21 cellular contexts compared by ENCODE assay signal in the genomic region with DNA sequence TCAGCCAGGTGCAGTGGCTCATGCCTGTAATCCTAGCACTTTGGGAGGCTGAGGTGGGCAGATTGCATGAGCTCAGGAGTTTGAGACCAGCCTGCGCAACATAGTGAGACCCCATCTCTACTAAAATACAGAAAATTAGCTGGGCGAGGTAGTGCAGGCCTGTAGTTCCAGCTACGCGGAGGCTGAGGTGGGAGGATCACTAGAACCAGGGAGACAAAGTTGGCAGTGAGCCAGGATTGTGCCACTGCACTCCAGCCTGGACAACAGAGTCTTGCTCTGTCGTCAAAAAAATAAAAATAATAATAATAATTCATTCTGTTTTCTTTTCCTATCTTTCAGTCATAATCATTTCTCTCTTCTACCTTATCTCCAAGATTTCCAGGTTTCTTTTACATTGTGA. TPM values are rescaled to one million over a fixed set of nuclear protein-coding genes. Genes with fewer than 3 reads are reported as not detected.
A peak's percentile ranks its signal among the peaks of the same experiment; 100 is the strongest.
DNase-seq lines count a peak whose midpoint lies in the region; ATAC-seq, FAIRE-seq and TF ChIP-seq lines count a peak whose summit lies in the region.
"Had no signal": no experiment of that assay in that cellular context is flagged by ENCODE, and none has a peak within 500 bp of the region (broad histone marks: within the 10 kb centered on the region; RNA-seq: fewer than 3 reads in every experiment).

No MANE protein-coding gene starts in this region.

- H3K79me2 ChIP-seq in K562 (ENCODE audit: control insufficient read depth, insufficient read depth, low read length), result no peaks in the 10 kb centered on the region

- intact Hi-C loops in left ventricle myocardium inferior (cut with micrococcal nuclease) (no loop called here), heart right ventricle (cut with DNase I) (loop anchor here in 1 of 10 donors (10.0 kb wide), 1 partner anchor 105 kb away; no protein-coding TSS in a partner anchor), K562 (cut with micrococcal nuclease) (loop anchor here (10.0 kb wide), 1 partner anchor 315 kb away; no protein-coding TSS in a partner anchor)

- TF ChIP-seq CTCF in left ventricle myocardium inferior (IDR thresholded peaks at IDR 0.05; ENCODE audit: borderline replicate concordance), result no peak
- TF ChIP-seq CTCF in heart right ventricle (IDR thresholded peaks at IDR 0.05), result no peak
- no peak for TF ChIP-seq CTCF in K562 (IDR thresholded peaks at IDR 0.05 in 2 of 3, conservative IDR thresholded peaks at IDR 0.05 in 1 of 3; ENCODE audit: insufficient read depth in 2 of 3, low read depth in 1 of 3, low read length in 3 of 3)

- peaks cover 24% of the 10 kb centered on the region for H3K4me1 ChIP-seq in left ventricle myocardium inferior
- H3K4me1 ChIP-seq in heart right ventricle, result peaks cover 0 to 21% (median 4%) of the 10 kb centered on the region in 9 donors
- H3K4me1 ChIP-seq in K562 (replicated peaks in 1 of 2; ENCODE audit: control insufficient read depth in 2 of 2, insufficient read depth in 2 of 2, low read length in 2 of 2), result no peaks in the 10 kb centered on the region

- no TSS peak for BruUV-seq in K562 (replicated peaks; lab: Mats Ljungman, UMichigan)

- in situ Hi-C loops in K562 (cut with MboI), result loop anchor here (25.0 kb wide), 1 partner anchor 912 kb away; no protein-coding TSS in a partner anchor

- FAIRE-seq in K562 (lab: Jason Lieb, UNC), result no peak
- FAIRE-seq: GM12891, GM18507, GM19239, H1 had no signal

- peak overlapping the region; percentile 65 for H3K27ac ChIP-seq in left ventricle myocardium inferior (replicated peaks)
- H3K27ac ChIP-seq in heart right ventricle, result peak overlapping the region in 2 of 10 donors; percentile 50 to 62
- H3K27ac ChIP-seq in K562 (ENCODE audit: extremely low read depth, low read depth, low read length), result no peak overlapping the region
- H3K27ac ChIP-seq: GM23248 had no signal

- H3K36me3 ChIP-seq in left ventricle myocardium inferior, result no peaks in the 10 kb centered on the region
- H3K36me3 ChIP-seq in heart right ventricle, result no peaks in the 10 kb centered on the region
- no peaks in the 10 kb centered on the region for H3K36me3 ChIP-seq in K562 (ENCODE audit: control insufficient read depth, insufficient read depth, low read length)

- no peak overlapping the region for H3K9ac ChIP-seq in K562 (ENCODE audit: insufficient read depth in 1 of 2, low read depth in 2 of 2, low read length in 2 of 2)
- H3K9ac ChIP-seq: GM23248 had no signal

- H2AFZ ChIP-seq in K562 (ENCODE audit: low read depth, low read length), result no peak overlapping the region
- H2AFZ ChIP-seq: GM23248 had no signal

- H3K9me3 ChIP-seq in left ventricle myocardium inferior (replicated peaks) (no peaks in the 10 kb centered on the region), heart right ventricle (no peaks in the 10 kb centered on the region), K562 (replicated peaks; ENCODE audit: control insufficient read depth, insufficient read depth, low read depth, low read length) (no peaks in the 10 kb centered on the region)

- TF ChIP-seq POLR2A in K562 (conservative IDR thresholded peaks at IDR 0.05), result no peak

- ATAC-seq in heart right ventricle (no peak), K562 (no peak), GM18873 (IDR thresholded peaks at IDR 0.05; ENCODE audit: low FRiP score, unreplicated experiment) (no peak), GM18909 (IDR thresholded peaks at IDR 0.05; ENCODE audit: poor library complexity, unreplicated experiment) (no peak)

- CTCF ChIA-PET in K562 (lab: Yijun Ruan, JAX; ENCODE audit: low intra/inter-chr PET ratio), result no interaction called here

- no peaks in the 10 kb centered on the region for H3K9me1 ChIP-seq in K562 (ENCODE audit: control insufficient read depth, insufficient read depth, low read length)

- H4K20me1 ChIP-seq in K562 (replicated peaks; ENCODE audit: control insufficient read depth, insufficient read depth, low read length), result no peaks in the 10 kb centered on the region

- no peaks in the 10 kb centered on the region for H3K27me3 ChIP-seq in left ventricle myocardium inferior (ENCODE audit: low read depth)
- H3K27me3 ChIP-seq in heart right ventricle, result no peaks in the 10 kb centered on the region
- peaks cover 3 to 7% of the 10 kb centered on the region in 2 experiments; a peak in 3 of 5 replicates for H3K27me3 ChIP-seq in K562 (ENCODE audit: control insufficient read depth in 2 of 2, insufficient read depth in 2 of 2, low read length in 2 of 2)

- TF ChIP-seq EP300 in Ishikawa (IDR thresholded peaks at IDR 0.05; ENCODE audit: borderline replicate concordance) (no peak), K562 (IDR thresholded peaks at IDR 0.05; ENCODE audit: low read length) (no peak)

- H3K4me3 ChIP-seq in left ventricle myocardium inferior (no peak overlapping the region), heart right ventricle (no peak overlapping the region), K562 (no peak overlapping the region)
- H3K4me3 ChIP-seq: GM23248 had no signal

- no peak overlapping the region for H3K4me2 ChIP-seq in K562 (ENCODE audit: insufficient read depth, low read length)

- POLR2A ChIA-PET in K562 (lab: Yijun Ruan, JAX), result no interaction called here

- TF ChIP-seq RAD21 in Ishikawa (IDR thresholded peaks at IDR 0.05; ENCODE audit: low read depth) (no peak), K562 (CRISPR knock-in tag; conservative IDR thresholded peaks at IDR 0.05 in 1 of 2, IDR thresholded peaks at IDR 0.05 in 1 of 2) (no peak)

- no peak for DNase-seq in left ventricle myocardium inferior
- DNase-seq in heart right ventricle, result no peak
- DNase-seq in K562 (ENCODE audit: extremely low read depth in 1 of 4, low spot score in 3 of 4), result no peak
- DNase-seq: C1 segment of cervical spinal cord; Calu3; CD4-positive, alpha-beta memory T cell; COR-L47; DMS53; DMS79 treated with DMSO at 0.1 percent for 48 hours; GF-D8; GM23248; H7; HCEC 1CT had no signal

- WGBS in heart right ventricle, 2 donors, result 92 to 93% methylated on average over 5 of the region's 5 CpGs
- WGBS in K562 (ENCODE audit: insufficient coverage, low coverage, missing lambda C conversion rate), result 33% methylated on average over 5 of the region's 5 CpGs

TF ChIP-seq in Ishikawa, 13 proteins besides CTCF, POLR2A, EP300 and RAD21:
- TF ChIP-seq EGR1 (IDR thresholded peaks at IDR 0.05), result no peak
- peak; percentile 56 for TF ChIP-seq NFIC (IDR thresholded peaks at IDR 0.05)

TF ChIP-seq in K562, 482 proteins besides CTCF, POLR2A, EP300 and RAD21:
- TF ChIP-seq PML (IDR thresholded peaks at IDR 0.05; ENCODE audit: low read length) (no peak), NFIC (IDR thresholded peaks at IDR 0.05) (peak; percentile 88), NFIX (CRISPR knock-in tag; IDR thresholded peaks at IDR 0.05; ENCODE audit: low read depth) (peak; percentile 74)
TF ChIP-seq in K562: peak in this region for 2.

RNA-seq across cellular contexts. Expression of gene USP44, which starts 48.6 kb away (rescaled TPM):
- total RNA-seq in left ventricle myocardium inferior, result 0.80 TPM
- under 1 TPM in 9 of 10 donors, not detected in 1; 0.19 to 0.89 (median 0.31) TPM for total RNA-seq in heart right ventricle
- under 1 TPM; 0.06 to 0.73 TPM for polyA plus RNA-seq in heart right ventricle
- total RNA-seq in K562 (2011; cell fraction: chromatin; rRNA removed; ENCODE audit: low replicate concordance), result 4.8 and 8.7 TPM in 2 replicates
- 1.4 and 1.7 TPM in 2 replicates for total RNA-seq in K562 (2011; cell fraction: nucleolus; rRNA removed)
- total RNA-seq in K562 (2011; cell fraction: nucleoplasm; rRNA removed), result 4.2 and 8.9 TPM in 2 replicates
- total RNA-seq in K562 (2014; rRNA removed), result 2.8 and 5.7 TPM in 2 replicates
- 3.4 and 4.0 TPM in 2 replicates for total RNA-seq in K562 (2014; rRNA removed; fragmentation: Illumina TruSeq; extraction: Trizol)
- 2.1 and 3.3 TPM in 2 replicates for total RNA-seq in K562 (2015; rRNA removed; fragmentation: Illumina TruSeq; extraction: Trizol)
- 2.1 and 3.0 TPM in 2 replicates for total RNA-seq in K562 (2021)
- 3.1 and 4.2 TPM in 2 replicates for polyA plus RNA-seq in K562 (2011; rRNA removed)
- polyA plus RNA-seq in K562 (2011; cell fraction: cytosol; rRNA removed), result 0.91 and 1.9 TPM in 2 replicates
- polyA plus RNA-seq in K562 (2011; cell fraction: nucleus; rRNA removed), result 3.0 and 3.1 TPM in 2 replicates
- polyA plus RNA-seq in K562 (2012), result 1.7 and 2.8 TPM in 2 replicates
- 2.8 and 2.9 TPM in 2 replicates for polyA plus RNA-seq in K562 (2014; fragmentation: Illumina TruSeq; extraction: Trizol)
- 1 to 10 TPM; 2.1 to 2.4 TPM for polyA plus RNA-seq in K562 (2014; fragmentation: Nextera tagmentation; extraction: Ambion mirVana)
- 2.3 and 2.9 TPM in 2 replicates for polyA plus RNA-seq in K562 (2014; rRNA removed)
- 14.8 and 19.0 TPM in 2 replicates for polyA minus RNA-seq in K562 (2011; rRNA and poly(A)+ RNA removed)
- polyA minus RNA-seq in K562 (2011; cell fraction: cytosol; rRNA and poly(A)+ RNA removed), result 1.4 and 1.7 TPM in 2 replicates
- 2.2 and 2.6 TPM in 2 replicates for polyA minus RNA-seq in K562 (2011; cell fraction: nucleus; rRNA and poly(A)+ RNA removed)
- total RNA-seq: A172 had no signal
